Comparison of ENCODE assay signal across 8 cellular contexts in the genomic region with DNA sequence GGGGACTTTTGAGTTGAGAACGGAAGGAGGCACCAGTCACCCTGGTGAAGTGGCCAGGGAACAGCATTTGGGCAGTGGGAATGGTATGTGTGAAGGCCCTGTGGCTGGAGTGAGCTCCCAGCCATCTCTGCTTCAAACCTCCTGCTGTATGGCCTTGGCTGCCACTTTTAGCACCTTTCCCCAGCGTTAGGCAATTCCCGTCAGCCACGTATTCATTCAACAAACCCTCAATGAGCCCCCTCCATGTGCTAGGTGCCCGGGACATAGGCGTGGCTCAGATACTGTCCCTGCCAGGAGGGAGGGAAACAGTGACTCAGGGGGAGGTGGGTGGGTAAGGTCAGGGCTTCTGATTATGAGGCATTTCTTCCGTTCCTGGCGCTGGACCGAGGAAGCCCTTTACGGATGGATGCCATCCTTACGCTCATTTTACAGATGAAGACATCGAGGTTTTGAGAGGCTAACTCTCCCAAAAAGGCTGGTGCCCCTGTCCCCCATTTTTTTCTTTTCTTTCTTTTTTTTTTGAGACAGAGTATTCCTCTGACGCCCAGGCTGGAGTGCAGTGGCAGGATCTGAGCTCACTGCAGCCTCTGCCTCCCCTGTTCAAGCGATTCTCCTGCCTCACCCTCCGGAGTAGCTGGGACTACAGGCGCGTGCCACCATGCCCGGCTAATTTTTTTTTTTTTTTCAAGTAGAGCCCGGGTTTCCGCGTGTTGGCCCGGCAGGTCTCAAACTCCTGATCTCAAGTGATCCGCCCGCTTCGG. TPM values are rescaled to one million over a fixed set of nuclear protein-coding genes. Genes with fewer than 3 reads are reported as not detected.
DNase-seq lines count a peak whose midpoint lies in the region; ATAC-seq and TF ChIP-seq lines count a peak whose summit lies in the region.

No MANE protein-coding gene starts in this region.

- no peaks in the 10 kb centered on the region for H3K27me3 ChIP-seq in Caco-2 (replicated peaks; ENCODE audit: control insufficient read depth, insufficient read depth, low read length)
- H3K27me3 ChIP-seq in KMS-11 (ENCODE audit: insufficient read depth, low read depth), result no peaks in the 10 kb centered on the region; the same call in 1 of the 2 replicates
- no peaks in the 10 kb centered on the region for H3K27me3 ChIP-seq in osteoblast (ENCODE audit: insufficient read depth, low read length)

- H3K9me3 ChIP-seq in Caco-2, result no peaks in the 10 kb centered on the region
- H3K9me3 ChIP-seq in osteoblast (ENCODE audit: low read depth, low read length), result no peaks in the 10 kb centered on the region

- H2AFZ ChIP-seq in KMS-11 (ENCODE audit: low read depth), result peak overlapping the region; percentile 95
- H2AFZ ChIP-seq in osteoblast (ENCODE audit: low read length), result no peak overlapping the region

- no peaks in the 10 kb centered on the region for H3K27me3 Mint-ChIP-seq in Caco-2 (ENCODE audit: insufficient read depth, unreplicated experiment)

- CTCF ChIA-PET in Caco-2 (lab: Charles Lee), result interaction anchor here (0.6 to 0.7 kb wide), 2 partner anchors 81 to 110 kb away, joined by 3 to 5 read pairs; no protein-coding TSS in a partner anchor

- no TSS peak for BruUV-seq in Caco-2 (replicated peaks; lab: Mats Ljungman, UMichigan)

- no peak overlapping the region for H3K27ac ChIP-seq in KMS-11
- no peak overlapping the region for H3K27ac ChIP-seq in osteoblast (ENCODE audit: low read depth, low read length)

- POLR2A ChIA-PET in Caco-2 (lab: Charles Lee), result no interaction called here

- H3K27ac Mint-ChIP-seq in Caco-2 (ENCODE audit: unreplicated experiment), result peak overlapping the region; percentile 20

- H3K4me3 Mint-ChIP-seq in Caco-2 (ENCODE audit: unreplicated experiment), result no peak overlapping the region

- H3K79me2 ChIP-seq in KMS-11 (ENCODE audit: insufficient read depth, low read depth) (no peaks in the 10 kb centered on the region), osteoblast (ENCODE audit: insufficient read depth, low read length) (peaks cover 14% of the 10 kb centered on the region)

- H3K4me1 Mint-ChIP-seq in Caco-2 (ENCODE audit: low read depth, unreplicated experiment), result peaks cover 26% of the 10 kb centered on the region

- ATAC-seq in GM18858 (IDR thresholded peaks at IDR 0.05; ENCODE audit: unreplicated experiment), result no peak

- TF ChIP-seq CTCF in Caco-2 (IDR thresholded peaks at IDR 0.05; ENCODE audit: insufficient read depth in 1 of 2, low read depth in 1 of 2, low read length in 1 of 2, severe bottlenecking in 1 of 2, unreplicated experiment in 1 of 2), result no peak
- no peak for TF ChIP-seq CTCF in KMS-11 (conservative IDR thresholded peaks at IDR 0.05; ENCODE audit: low read depth, low read length)
- no peak for TF ChIP-seq CTCF in cardiac fibroblast (IDR thresholded peaks at IDR 0.05; ENCODE audit: low read depth, low read length)
- no peak for TF ChIP-seq CTCF in osteoblast (IDR thresholded peaks at IDR 0.05; ENCODE audit: extremely low read depth, low read depth, low read length)

- H3K36me3 ChIP-seq in Caco-2 (ENCODE audit: control insufficient read depth, insufficient read depth, low read length) (peaks cover 16% of the 10 kb centered on the region), KMS-11 (ENCODE audit: insufficient read depth) (no peaks in the 10 kb centered on the region), osteoblast (ENCODE audit: insufficient read depth, low read length) (peaks cover 28% of the 10 kb centered on the region)

- H4K20me1 ChIP-seq in KMS-11 (ENCODE audit: insufficient read depth) (no peaks in the 10 kb centered on the region), osteoblast (ENCODE audit: insufficient read depth, low read length) (peaks cover 17% of the 10 kb centered on the region)

- no peaks in the 10 kb centered on the region for H3K9me3 Mint-ChIP-seq in Caco-2 (ENCODE audit: unreplicated experiment)

- no peak overlapping the region for H3K9ac ChIP-seq in KMS-11

- no peak overlapping the region for H3K4me2 ChIP-seq in KMS-11
- no peak overlapping the region for H3K4me2 ChIP-seq in osteoblast (ENCODE audit: insufficient read depth, low read length)

- no peak overlapping the region for H3K4me3 ChIP-seq in Caco-2 (ENCODE audit: low read depth, low read length)
- no peak overlapping the region for H3K4me3 ChIP-seq in KMS-11 (IDR thresholded peaks at IDR 0.05; ENCODE audit: insufficient read depth, low read depth, low read length)
- no peak overlapping the region for H3K4me3 ChIP-seq in cardiac fibroblast (replicated peaks in 1 of 2; ENCODE audit: low read depth in 2 of 2, low read length in 2 of 2)
- H3K4me3 ChIP-seq in osteoblast (ENCODE audit: insufficient read depth, low read length), result no peak overlapping the region

- peaks cover 98% of the 10 kb centered on the region for H3K36me3 Mint-ChIP-seq in Caco-2 (ENCODE audit: insufficient read depth, unreplicated experiment)

- intact Hi-C loops in Caco-2 (cut with micrococcal nuclease; ENCODE audit: unreplicated experiment), result loop anchor here (2.0 kb wide), 1 partner anchor 101 kb away; no protein-coding TSS in a partner anchor

- peak in 1 of 2 experiments; percentile 48 for DNase-seq in Caco-2
- DNase-seq in cardiac fibroblast (ENCODE audit: low read depth in 2 of 2), result peak; percentile 46 to 52
- peak; percentile 85 for DNase-seq in osteoblast (ENCODE audit: insufficient read length, low spot score, missing footprints)
- no peak for DNase-seq in DMS53 (lab: John Stamatoyannopoulos, UW)
- no peak for DNase-seq in hippocampal formation (lab: John Stamatoyannopoulos, UW)
- no peak for DNase-seq in retina

- H3K4me1 ChIP-seq in Caco-2 (peaks cover 34% of the 10 kb centered on the region), KMS-11 (ENCODE audit: low read depth, poor library complexity, severe bottlenecking) (no peaks in the 10 kb centered on the region), osteoblast (ENCODE audit: insufficient read depth, low read length) (peaks cover 6% of the 10 kb centered on the region)

RNA-seq across cellular contexts. Expression of a gene that starts 37.5 kb away (rescaled TPM):
- 197 and 222 TPM in 2 replicates for total RNA-seq in Caco-2 (2022)
- total RNA-seq in osteoblast, result 22.1 and 22.4 TPM in 2 replicates

Comparison
In these comparisons a context has a peak if more than half of its experiments do, and no peak if none do; other contexts are left out.
1. DNase-seq: peak in cardiac fibroblast (2 of 2) and osteoblast (single experiment); none in DMS53 (single experiment), hippocampal formation (0 of 2) and retina (single experiment).